ENCODE assay signal across 1 cellular context in the genomic region with DNA sequence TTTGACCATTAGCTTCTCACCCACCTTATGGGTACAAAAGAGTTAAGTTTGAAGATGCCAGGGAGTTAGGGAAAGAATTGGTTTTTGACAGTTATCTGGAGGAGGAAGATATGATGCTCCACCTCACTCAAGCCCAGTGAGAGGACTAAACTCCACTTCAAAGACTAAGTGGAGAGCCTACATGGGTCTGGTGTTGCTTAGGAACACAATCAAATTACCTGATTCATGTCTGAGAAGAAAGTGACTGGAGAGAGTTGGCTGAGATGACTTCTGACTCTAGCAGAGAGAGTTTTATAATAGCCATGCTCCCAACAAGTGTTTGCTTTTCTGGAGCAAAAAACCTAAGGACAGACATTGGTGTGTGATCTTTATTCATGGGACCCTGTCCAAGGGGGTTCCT.
TF ChIP-seq lines count a peak whose summit lies in the region.

No MANE protein-coding gene starts in this region.

TF ChIP-seq in A549, 52 proteins besides CTCF, POLR2A, EP300 and RAD21 (continued from another document):
- TF ChIP-seq MAZ (IDR thresholded peaks at IDR 0.05; ENCODE audit: borderline replicate concordance, low read depth, low read length) (no peak), HEYL (CRISPR knock-in tag; IDR thresholded peaks at IDR 0.05) (no peak), ZNF302 (CRISPR knock-in tag; IDR thresholded peaks at IDR 0.05) (no peak)
